In genomic region chr3:160747437-160747836, GRCh38 we compare ENCODE assay signal across 16 cellular contexts.
"Had no signal": no experiment of that assay in that cellular context is flagged by ENCODE, and none has a peak within 500 bp of the region (broad histone marks: within the 10 kb centered on the region; RNA-seq: fewer than 3 reads in every experiment).

No MANE protein-coding gene starts in this region.

- DNase-seq: cortex of kidney; dorsolateral prefrontal cortex; effector memory CD4-positive, alpha-beta T cell; foreskin keratinocyte; heart left ventricle; hypothalamus; islet precursor cell; mammary epithelial cell; naive thymus-derived CD4-positive, alpha-beta T cell; nephron progenitor cell; right cardiac atrium; small intestine; stimulated activated CD4-positive, alpha-beta T cell treated with anti-CD3 and anti-CD28 coated beads, Interleukin-2, amount 100 ng/mL, for 48 hours; stimulated activated naive CD4-positive, alpha-beta T cell treated with Interleukin-2 at 50 U/mL for 16 hours had no signal

- H3K27me3 ChIP-seq: dorsolateral prefrontal cortex, heart left ventricle had no signal

- FAIRE-seq: small intestine, urothelium cell line had no signal

- H3K27ac ChIP-seq: foreskin keratinocyte, heart left ventricle had no signal

- H3K9me3 ChIP-seq: heart left ventricle had no signal

- H3K36me3 ChIP-seq: heart left ventricle had no signal

- H3K4me1 ChIP-seq: foreskin keratinocyte had no signal

- ATAC-seq: foreskin keratinocyte; heart left ventricle; left lobe of liver; naive thymus-derived CD4-positive, alpha-beta T cell; right cardiac atrium had no signal
